ENCODE assay signal across 19 cellular contexts in the genomic region with DNA sequence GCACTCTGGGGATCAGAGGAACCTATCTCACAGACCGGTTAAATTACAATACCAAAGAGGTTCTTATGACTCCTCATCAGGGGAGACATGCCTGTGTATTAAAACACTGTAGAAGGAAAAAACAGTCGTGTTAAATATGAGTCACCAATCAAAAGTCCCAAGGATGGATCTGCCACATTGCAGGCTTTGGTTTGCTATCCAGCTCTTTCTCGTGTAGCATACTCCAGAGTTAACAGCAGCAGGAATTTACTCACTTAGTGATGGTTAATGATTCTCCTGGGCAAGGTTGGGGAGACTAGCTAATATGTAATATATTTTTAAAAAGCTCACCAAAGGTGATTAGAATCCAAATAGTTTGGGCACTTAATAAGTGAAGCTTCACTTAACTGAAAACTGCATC.
A peak's percentile ranks its signal among the peaks of the same experiment; 100 is the strongest.
DNase-seq lines count a peak whose midpoint lies in the region; ATAC-seq, FAIRE-seq and TF ChIP-seq lines count a peak whose summit lies in the region.
"Had no signal": no experiment of that assay in that cellular context is flagged by ENCODE, and none has a peak within 500 bp of the region (broad histone marks: within the 10 kb centered on the region; RNA-seq: fewer than 3 reads in every experiment).

No MANE protein-coding gene starts in this region.

- H3K4me1 ChIP-seq in adipocyte (ENCODE audit: control insufficient read depth, insufficient read depth, low read length), result peaks cover 23% of the 10 kb centered on the region
- no peaks in the 10 kb centered on the region for H3K4me1 ChIP-seq in pancreas
- no peaks in the 10 kb centered on the region for H3K4me1 ChIP-seq in prostate gland (replicated peaks)
- H3K4me1 ChIP-seq in mucosa of descending colon (ENCODE audit: low read depth), result no peaks in the 10 kb centered on the region

- H3K27me3 ChIP-seq in adipocyte (replicated peaks; ENCODE audit: control insufficient read depth, insufficient read depth, low read length) (no peaks in the 10 kb centered on the region), pancreas (no peaks in the 10 kb centered on the region), prostate gland (replicated peaks; ENCODE audit: insufficient read depth) (no peaks in the 10 kb centered on the region)
- H3K27me3 ChIP-seq: gastroesophageal sphincter had no signal

- H3K9me3 ChIP-seq in adipocyte (ENCODE audit: control insufficient read depth, low read length) (no peaks in the 10 kb centered on the region), pancreas (no peaks in the 10 kb centered on the region), prostate gland (no peaks in the 10 kb centered on the region), mucosa of descending colon (no peaks in the 10 kb centered on the region)
- H3K9me3 ChIP-seq: gastroesophageal sphincter had no signal

- intact Hi-C loops in pancreas (cut with DNase I) (no loop called here), left ventricle myocardium superior (cut with micrococcal nuclease) (no loop called here), prostate gland (cut with DNase I) (no loop called here), mucosa of descending colon (cut with DNase I, micrococcal nuclease) (no loop called here)

- H3K36me3 ChIP-seq in adipocyte (ENCODE audit: control insufficient read depth, insufficient read depth, low read length, severe bottlenecking) (no peaks in the 10 kb centered on the region), pancreas (no peaks in the 10 kb centered on the region), prostate gland (no peaks in the 10 kb centered on the region), mucosa of descending colon (ENCODE audit: low read depth) (no peaks in the 10 kb centered on the region)

- TF ChIP-seq POLR2A in prostate gland (IDR thresholded peaks at IDR 0.05), result no peak

- H3K9ac ChIP-seq in adipocyte (ENCODE audit: low read length), result no peak overlapping the region

- TF ChIP-seq CTCF in foreskin fibroblast (IDR thresholded peaks at IDR 0.05; ENCODE audit: low read depth, low read length) (no peak), pancreas (IDR thresholded peaks at IDR 0.05) (no peak), prostate gland (IDR thresholded peaks at IDR 0.05) (no peak), mucosa of descending colon (IDR thresholded peaks at IDR 0.05) (no peak)

- H3K4me3 ChIP-seq in adipocyte (ENCODE audit: low read length) (no peak overlapping the region), foreskin fibroblast (ENCODE audit: low read depth in 1 of 2, low read length in 2 of 2) (no peak overlapping the region), pancreas (no peak overlapping the region), prostate gland (no peak overlapping the region), mucosa of descending colon (no peak overlapping the region)
- H3K4me3 ChIP-seq: gastroesophageal sphincter had no signal

- no peak for FAIRE-seq in pancreas (lab: Jason Lieb, UNC)

- DNase-seq in ELR (ENCODE audit: low read depth), result peak; percentile 50
- peak; percentile 41 for DNase-seq in adipocyte (ENCODE audit: low read depth)
- peak; percentile 23 to 50 for DNase-seq in foreskin fibroblast
- DNase-seq in pancreas, result no peak
- no peak for DNase-seq in left ventricle myocardium superior
- no peak for DNase-seq in activated CD4-positive, alpha-beta T cell treated with anti-CD3 and anti-CD28 coated beads for 1 hour
- DNase-seq in prostate gland (ENCODE audit: low spot score), result no peak
- DNase-seq in mucosa of descending colon, result no peak
- DNase-seq: CD8-positive, alpha-beta T cell; cortex of kidney; GDM1; H9; islet precursor cell; naive B cell; NCI-H1048; NCI-H345; right cardiac atrium had no signal

- H3K27ac ChIP-seq in pancreas (no peak overlapping the region), prostate gland (no peak overlapping the region)
- H3K27ac ChIP-seq: gastroesophageal sphincter had no signal

- WGBS in pancreas, 2 donors, result 34 to 36% methylated on average over 3 of the region's 3 CpGs
- WGBS in prostate gland, result 62% methylated on average over 3 of the region's 3 CpGs

- ATAC-seq in pancreas, result peak; percentile 77 to 88 (median 84)
- ATAC-seq in left ventricle myocardium superior, result no peak
- ATAC-seq in mucosa of descending colon, result no peak
- ATAC-seq: activated naive CD4-positive, alpha-beta T cell treated with anti-CD3 and anti-CD28 coated beads, Interleukin-2, amount 50 U/mL, for 72 hours; CD8-positive, alpha-beta T cell; gastroesophageal sphincter; right cardiac atrium had no signal

Comparison
In these comparisons a context has a peak if more than half of its experiments do, and no peak if none do; other contexts are left out.
1. DNase-seq: peak in ELR (single experiment), adipocyte (single experiment) and foreskin fibroblast (2 of 2); none in pancreas (0 of 6), left ventricle myocardium superior (single experiment), activated CD4-positive, alpha-beta T cell treated with anti-CD3 and anti-CD28 coated beads for 1 hour (single experiment), prostate gland (single experiment) and mucosa of descending colon (0 of 3).
2. ATAC-seq: peak in pancreas (4 of 4); none in left ventricle myocardium superior (single experiment) and mucosa of descending colon (single experiment).